20 cellular contexts compared by ENCODE assay signal in the genomic region with DNA sequence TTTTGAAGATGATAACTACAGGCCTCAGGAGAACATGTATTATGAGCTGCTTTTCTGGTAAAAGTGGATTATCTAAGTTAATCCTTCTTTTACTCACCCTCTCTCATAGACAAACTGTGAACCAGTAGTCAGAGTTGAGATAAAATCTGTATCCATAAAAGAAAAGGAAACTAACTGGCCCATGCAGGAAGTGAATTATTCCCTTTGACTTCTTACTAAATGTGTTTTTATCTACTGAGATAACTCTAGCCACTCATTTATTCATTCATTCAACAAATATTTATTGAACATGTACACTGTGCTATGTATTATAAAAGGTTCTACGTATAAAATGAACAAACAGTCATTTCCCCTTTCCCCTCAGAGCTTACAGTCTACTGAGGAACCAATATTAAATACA. TPM values are rescaled to one million over a fixed set of nuclear protein-coding genes. Genes with fewer than 3 reads are reported as not detected.
DNase-seq lines count a peak whose midpoint lies in the region; ATAC-seq, FAIRE-seq and TF ChIP-seq lines count a peak whose summit lies in the region.
"Had no signal": no experiment of that assay in that cellular context is flagged by ENCODE, and none has a peak within 500 bp of the region (broad histone marks: within the 10 kb centered on the region; RNA-seq: fewer than 3 reads in every experiment).

No MANE protein-coding gene starts in this region.

- dilution Hi-C loops in endothelial cell of umbilical vein (cut with MboI; ENCODE audit: extremely low pct_ligation_motif_present, low sequenced_read_pairs): no loop called here

- H3K27me3 ChIP-seq in endothelial cell of umbilical vein (ENCODE audit: control insufficient read depth in 2 of 2, insufficient read depth in 2 of 2, low read length in 2 of 2) (no peaks in the 10 kb centered on the region), small intestine (ENCODE audit: control insufficient read depth in 2 of 2, insufficient read depth in 2 of 2, low read length in 2 of 2) (no peaks in the 10 kb centered on the region)

- no TSS peak for BruUV-seq in endothelial cell of umbilical vein (replicated peaks; lab: Mats Ljungman, UMichigan)

- H3K79me2 ChIP-seq in endothelial cell of umbilical vein (ENCODE audit: control insufficient read depth, insufficient read depth, low read length): peaks cover 4% of the 10 kb centered on the region

- POLR2A ChIA-PET in endothelial cell of umbilical vein (lab: Charles Lee): no interaction called here

- no peak overlapping the region for H3K4me3 ChIP-seq in endothelial cell of umbilical vein (replicated peaks in 1 of 3; ENCODE audit: insufficient read depth in 1 of 3, low read depth in 1 of 3, low read length in 3 of 3)
- H3K4me3 ChIP-seq in small intestine (ENCODE audit: low read depth in 1 of 2, low read length in 2 of 2): no peak overlapping the region

- no peaks in the 10 kb centered on the region for H3K9me1 ChIP-seq in endothelial cell of umbilical vein (replicated peaks; ENCODE audit: control insufficient read depth, extremely low read depth, insufficient read depth, low read length)

- H3K27ac ChIP-seq in endothelial cell of umbilical vein (ENCODE audit: insufficient read depth, low read depth, low read length) (peak overlapping the region; percentile 67), small intestine (ENCODE audit: low read depth in 1 of 2, low read length in 1 of 2) (no peak overlapping the region)
- H3K27ac ChIP-seq: C4-2B had no signal

- no peaks in the 10 kb centered on the region for H3K9me3 ChIP-seq in endothelial cell of umbilical vein (replicated peaks; ENCODE audit: control insufficient read depth, insufficient read depth, low read length)
- H3K9me3 ChIP-seq in small intestine (ENCODE audit: control insufficient read depth, low read depth): no peaks in the 10 kb centered on the region

- peaks cover 2 to 3% of the 10 kb centered on the region in 2 experiments for H3K36me3 ChIP-seq in endothelial cell of umbilical vein (ENCODE audit: control insufficient read depth in 2 of 2, extremely low read depth in 1 of 2, insufficient read depth in 2 of 2, low read length in 2 of 2)
- no peaks in the 10 kb centered on the region for H3K36me3 ChIP-seq in small intestine (ENCODE audit: control insufficient read depth in 2 of 2, insufficient read depth in 2 of 2, low read length in 2 of 2)

- intact Hi-C loops in endothelial cell of umbilical vein (cut with micrococcal nuclease): loop anchor here (1.0 to 2.0 kb wide), 2 partner anchors 9 to 33 kb away; a partner anchor contains a TSS
- intact Hi-C loops in cardiac septum (cut with DNase I): no loop called here

- no peak for ATAC-seq in HG03108 (IDR thresholded peaks at IDR 0.05; ENCODE audit: unreplicated experiment)
- ATAC-seq: Right ventricle myocardium inferior had no signal

- no peak for TF ChIP-seq CTCF in endothelial cell of umbilical vein (IDR thresholded peaks at IDR 0.05; ENCODE audit: extremely low read depth in 1 of 2, insufficient read depth in 1 of 2, low read depth in 1 of 2, low read length in 2 of 2)

- WGBS in small intestine, 3 donors: 46 to 69% (median 63%) methylated on average over 1 of the region's 1 CpG

- H4K20me1 ChIP-seq in endothelial cell of umbilical vein (replicated peaks; ENCODE audit: control insufficient read depth, extremely low read depth, insufficient read depth, low read length): no peaks in the 10 kb centered on the region

- peaks cover 32% of the 10 kb centered on the region for H3K4me1 ChIP-seq in endothelial cell of umbilical vein (ENCODE audit: control insufficient read depth, extremely low read depth, insufficient read depth, low read length)
- H3K4me1 ChIP-seq in small intestine (ENCODE audit: control insufficient read depth in 2 of 2, insufficient read depth in 1 of 2, low read depth in 1 of 2, low read length in 1 of 2): no peaks in the 10 kb centered on the region

- no peak overlapping the region for H3K9ac ChIP-seq in endothelial cell of umbilical vein (replicated peaks; ENCODE audit: extremely low read depth, insufficient read depth, low read length)

- no peak for TF ChIP-seq POLR2A in endothelial cell of umbilical vein (IDR thresholded peaks at IDR 0.05; ENCODE audit: low read depth, low read length)

- DNase-seq in ELR (ENCODE audit: low read depth): peak; percentile 20
- peak; percentile 70 for DNase-seq in NCI-H82 (lab: John Stamatoyannopoulos, UW)
- DNase-seq in endothelial cell of umbilical vein (ENCODE audit: low read depth, low spot score): peak; percentile 80
- peak; percentile 5 for DNase-seq in small intestine
- no peak for DNase-seq in NCI-H345 (lab: John Stamatoyannopoulos, UW)
- no peak for DNase-seq in cardiac septum (ENCODE audit: low spot score)
- DNase-seq: AML-193, GOT3, MV-4-11, NCI-H1417 treated with DMSO at 0.1 percent for 48 hours, NCI-H187 treated with DMSO at 0.1 percent for 48 hours, NCI-H2227 treated with DMSO at 0.1 percent for 48 hours, NCI-H524 treated with DMSO at 0.1 percent for 48 hours, SW 1271 had no signal

- H2AFZ ChIP-seq in endothelial cell of umbilical vein (ENCODE audit: low read depth, low read length): no peak overlapping the region

- CTCF ChIA-PET in endothelial cell of umbilical vein (lab: Charles Lee): interaction anchor here (0.7 to 1.8 kb wide), 7 partner anchors 8 to 114 kb away, joined by 3 to 7 read pairs (median 4); no protein-coding TSS in a partner anchor

- H3K4me2 ChIP-seq in endothelial cell of umbilical vein (ENCODE audit: insufficient read depth, low read length): peak overlapping the region; percentile 73

- FAIRE-seq in endothelial cell of umbilical vein (lab: Jason Lieb, UNC): peak; percentile 38
- no peak for FAIRE-seq in small intestine (lab: Jason Lieb, UNC)
- FAIRE-seq: D721Med, RCC 7860 had no signal

TF ChIP-seq in endothelial cell of umbilical vein, 7 proteins besides CTCF, POLR2A, EP300 and RAD21:
- no peak for TF ChIP-seq MYC (IDR thresholded peaks at IDR 0.05; ENCODE audit: low read depth, low read length)
- peak; percentile 15 for TF ChIP-seq JUN (IDR thresholded peaks at IDR 0.05; ENCODE audit: borderline replicate concordance, insufficient read depth, insufficient read length, low read depth)
- peak; percentile 93 for TF ChIP-seq GATA2 (IDR thresholded peaks at IDR 0.05; ENCODE audit: insufficient read depth, insufficient read length, low read depth, low read length)
- peak; percentile 60 for TF ChIP-seq FOS (IDR thresholded peaks at IDR 0.05; ENCODE audit: borderline replicate concordance, insufficient read depth, low read length)

RNA-seq across cellular contexts. Expression of a gene that starts 10.0 kb away (rescaled TPM):
- 8.0 TPM in 2 replicates for total RNA-seq in endothelial cell of umbilical vein
- polyA plus RNA-seq in endothelial cell of umbilical vein: 2.7 and 3.6 TPM in 2 replicates
- polyA plus RNA-seq in endothelial cell of umbilical vein (2011; cell fraction: cytosol; rRNA removed): 3.1 and 3.7 TPM in 2 replicates
- 16.4 and 18.5 TPM in 2 replicates for polyA plus RNA-seq in endothelial cell of umbilical vein (2011; cell fraction: nucleus; rRNA removed)
- 6.4 and 7.8 TPM in 2 replicates for polyA plus RNA-seq in endothelial cell of umbilical vein (2012)
- polyA minus RNA-seq in endothelial cell of umbilical vein: 7.8 TPM in 2 replicates
- 5.6 TPM for polyA minus RNA-seq in endothelial cell of umbilical vein (2011; cell fraction: cytosol; rRNA and poly(A)+ RNA removed)
- 12.9 and 14.1 TPM in 2 replicates for polyA minus RNA-seq in endothelial cell of umbilical vein (2011; cell fraction: nucleus; rRNA and poly(A)+ RNA removed)
- polyA plus RNA-seq in small intestine: 1 to 10 TPM in 1 of 3 donors, under 1 TPM in 2; 0.45 to 2.0 (median 0.54) TPM
- 5.1 TPM for total RNA-seq in cardiac septum

RNA-seq across cellular contexts. Expression of a gene that starts 32.5 kb away (rescaled TPM):
- total RNA-seq in endothelial cell of umbilical vein (3.4 and 6.1 TPM in 2 replicates), cardiac septum (0.11 TPM)
- polyA plus RNA-seq in endothelial cell of umbilical vein (1.4 and 1.8 TPM in 2 replicates), small intestine (under 1 TPM in 1 of 3 donors, not detected in 2; 0.25 TPM)
- 1.7 and 2.4 TPM in 2 replicates for polyA plus RNA-seq in endothelial cell of umbilical vein (2011; cell fraction: cytosol; rRNA removed)
- 1.7 and 2.4 TPM in 2 replicates for polyA plus RNA-seq in endothelial cell of umbilical vein (2011; cell fraction: nucleus; rRNA removed)
- 9.3 and 10.3 TPM in 2 replicates for polyA plus RNA-seq in endothelial cell of umbilical vein (2012)
- 1.6 and 3.1 TPM in 2 replicates for polyA minus RNA-seq in endothelial cell of umbilical vein
- polyA minus RNA-seq in endothelial cell of umbilical vein (2011; cell fraction: cytosol; rRNA and poly(A)+ RNA removed): not detected
- 0.82 and 0.87 TPM in 2 replicates for polyA minus RNA-seq in endothelial cell of umbilical vein (2011; cell fraction: nucleus; rRNA and poly(A)+ RNA removed)
- total RNA-seq: G401 had no signal

Comparison
In these comparisons a context has a peak if more than half of its experiments do, and no peak if none do; other contexts are left out.
1. DNase-seq: peak in ELR (single experiment), NCI-H82 (single experiment), endothelial cell of umbilical vein (single experiment) and small intestine (single experiment); none in NCI-H345 (single experiment) and cardiac septum (single experiment).